10 cellular contexts compared by ENCODE assay signal in genomic region chr1:113610372-113610771, GRCh38.
"Had no signal": no experiment of that assay in that cellular context is flagged by ENCODE, and none has a peak within 500 bp of the region (broad histone marks: within the 10 kb centered on the region; RNA-seq: fewer than 3 reads in every experiment).

No MANE protein-coding gene starts in this region.

- H3K27ac Mint-ChIP-seq: HFFc6, IgD-negative memory B cell had no signal

- H3K9me3 Mint-ChIP-seq: HFFc6 had no signal

- ATAC-seq: HCT116, HepG2 had no signal

- H3K9ac ChIP-seq: GM23248 had no signal

- FAIRE-seq: HepG2 had no signal

- H3K36me3 Mint-ChIP-seq: IgD-negative memory B cell had no signal

- H3K9me3 ChIP-seq: HAP-1 had no signal

- H3K27me3 Mint-ChIP-seq: IgD-negative memory B cell had no signal

- H3K4me3 Mint-ChIP-seq: HFFc6, IgD-negative memory B cell had no signal

- DNase-seq: GM23248, GOT3, H7, HFFc6, KG1 had no signal

- H2AFZ ChIP-seq: GM23248 had no signal

- H3K27ac ChIP-seq: GM23248, HL-60 had no signal

- H3K4me3 ChIP-seq: GM23248, HAP-1 had no signal

- H3K36me3 ChIP-seq: HAP-1 had no signal
